22 cellular contexts compared by ENCODE assay signal in the genomic region with DNA sequence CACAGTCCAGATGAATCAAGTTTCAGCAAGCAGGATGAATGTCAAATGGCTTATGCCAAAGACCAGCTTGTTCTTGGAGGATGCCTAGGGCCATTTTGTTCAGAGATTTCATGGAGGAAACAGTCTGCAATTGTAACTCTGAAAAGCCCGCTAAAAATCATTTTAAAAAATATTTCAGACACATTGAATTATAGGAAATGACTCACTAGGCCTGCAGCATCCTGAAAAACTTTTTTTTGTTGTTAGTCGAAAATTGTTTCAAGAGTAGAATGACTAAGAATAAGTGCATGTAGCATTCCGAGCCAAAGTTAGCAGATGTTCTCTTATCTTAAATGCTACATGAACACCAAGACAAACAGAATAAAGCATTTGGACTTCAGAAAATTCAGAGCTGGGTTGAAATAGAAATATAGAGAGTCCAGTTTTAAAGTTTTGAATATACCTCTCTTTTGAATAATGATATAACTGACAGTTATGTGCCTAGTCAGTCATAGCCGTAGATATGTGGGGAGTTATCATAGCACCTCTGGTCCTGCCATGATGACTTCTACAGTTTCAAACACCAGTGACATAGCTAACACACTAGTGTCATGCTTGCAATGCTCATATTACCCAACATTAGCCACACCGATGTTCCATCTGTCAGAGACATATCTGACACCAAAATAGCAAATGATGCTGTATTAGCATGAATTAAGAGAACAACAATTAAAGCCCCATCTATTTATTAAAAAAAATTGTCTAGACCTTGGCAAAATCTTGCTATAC.
DNase-seq lines count a peak whose midpoint lies in the region; ATAC-seq, FAIRE-seq and TF ChIP-seq lines count a peak whose summit lies in the region.
"Had no signal": no experiment of that assay in that cellular context is flagged by ENCODE, and none has a peak within 500 bp of the region (broad histone marks: within the 10 kb centered on the region; RNA-seq: fewer than 3 reads in every experiment).

No MANE protein-coding gene starts in this region.

- no peak overlapping the region for H3K27ac ChIP-seq in brain microvascular endothelial cell
- H3K27ac ChIP-seq: prostate gland, SK-N-MC, vagina had no signal

- no peak overlapping the region for H3K4me3 ChIP-seq in brain microvascular endothelial cell (ENCODE audit: low read depth, low read length)
- H3K4me3 ChIP-seq: prostate gland, SK-N-MC, vagina had no signal

- CTCF ChIA-PET in HEK293T (lab: Yijun Ruan, JAX), result no interaction called here

- no peak for TF ChIP-seq CTCF in brain microvascular endothelial cell (IDR thresholded peaks at IDR 0.05; ENCODE audit: low read depth, low read length, missing control alignments)

- no peaks in the 10 kb centered on the region for H3K36me3 ChIP-seq in brain microvascular endothelial cell (replicated peaks)
- H3K36me3 ChIP-seq: prostate gland, vagina had no signal

- no peaks in the 10 kb centered on the region for H3K27me3 ChIP-seq in brain microvascular endothelial cell (replicated peaks)
- H3K27me3 ChIP-seq: vagina had no signal

- POLR2A ChIA-PET in HEK293T (lab: Yijun Ruan, JAX), result no interaction called here

- in situ Hi-C loops in brain microvascular endothelial cell (cut with HindIII; ENCODE audit: low pct_ligation_motif_present, low sequenced_read_pairs), result no loop called here

- DNase-seq in COLO829 (ENCODE audit: low spot score) (peak; percentile 23), HTR-8/SVneo (ENCODE audit: insufficient read length, low spot score) (peak; percentile 8), brain microvascular endothelial cell (peak; percentile 74), iris pigment epithelial cell (ENCODE audit: low read depth) (peak; percentile 47), HEK293T (ENCODE audit: extremely low spot score) (no peak), mucosa of gallbladder (ENCODE audit: low spot score) (no peak), SK-N-DZ (ENCODE audit: low spot score) (no peak)
- DNase-seq: activated CD4-positive, alpha-beta memory T cell treated with anti-CD3 and anti-CD28 coated beads, Interleukin-2, amount 10 ng/mL, durations not matched to agents 7 days and 5 days; activated naive CD4-positive, alpha-beta T cell; amygdala; CD4-positive, CD25-positive, alpha-beta regulatory T cell; DMS53; left cardiac atrium; midbrain; NCI-H1092; NCI-H2081; NCI-H524 had no signal

- no peak for FAIRE-seq in HTR-8/SVneo (lab: Jason Lieb, UNC)

- ATAC-seq in HG03469 (IDR thresholded peaks at IDR 0.05; ENCODE audit: unreplicated experiment), result no peak
- ATAC-seq: WTC11 had no signal

TF ChIP-seq in HEK293T, 16 proteins besides CTCF, POLR2A, EP300 and RAD21:
- TF ChIP-seq L3MBTL2 (conservative IDR thresholded peaks at IDR 0.05) (no peak), HDGF (IDR thresholded peaks at IDR 0.05; ENCODE audit: borderline replicate concordance) (no peak), NFRKB (IDR thresholded peaks at IDR 0.05) (no peak)

Comparison
In these comparisons a context has a peak if more than half of its experiments do, and no peak if none do; other contexts are left out.
1. DNase-seq: peak in COLO829 (single experiment), HTR-8/SVneo (single experiment), brain microvascular endothelial cell (single experiment) and iris pigment epithelial cell (single experiment); none in HEK293T (single experiment), mucosa of gallbladder (single experiment) and SK-N-DZ (single experiment).